In genomic region chr6:46015119-46015968, GRCh38 we compare ENCODE assay signal across 1 cellular context.
TF ChIP-seq lines count a peak whose summit lies in the region.

Gene CLIC5 (minus strand): TSS chr6:46015860. CDS start chr6:46015542, 318 bp downstream.

TF ChIP-seq in WTC11, 78 proteins besides CTCF, POLR2A, EP300 and RAD21 (continued from another document):
- TF ChIP-seq, protein P1, sequence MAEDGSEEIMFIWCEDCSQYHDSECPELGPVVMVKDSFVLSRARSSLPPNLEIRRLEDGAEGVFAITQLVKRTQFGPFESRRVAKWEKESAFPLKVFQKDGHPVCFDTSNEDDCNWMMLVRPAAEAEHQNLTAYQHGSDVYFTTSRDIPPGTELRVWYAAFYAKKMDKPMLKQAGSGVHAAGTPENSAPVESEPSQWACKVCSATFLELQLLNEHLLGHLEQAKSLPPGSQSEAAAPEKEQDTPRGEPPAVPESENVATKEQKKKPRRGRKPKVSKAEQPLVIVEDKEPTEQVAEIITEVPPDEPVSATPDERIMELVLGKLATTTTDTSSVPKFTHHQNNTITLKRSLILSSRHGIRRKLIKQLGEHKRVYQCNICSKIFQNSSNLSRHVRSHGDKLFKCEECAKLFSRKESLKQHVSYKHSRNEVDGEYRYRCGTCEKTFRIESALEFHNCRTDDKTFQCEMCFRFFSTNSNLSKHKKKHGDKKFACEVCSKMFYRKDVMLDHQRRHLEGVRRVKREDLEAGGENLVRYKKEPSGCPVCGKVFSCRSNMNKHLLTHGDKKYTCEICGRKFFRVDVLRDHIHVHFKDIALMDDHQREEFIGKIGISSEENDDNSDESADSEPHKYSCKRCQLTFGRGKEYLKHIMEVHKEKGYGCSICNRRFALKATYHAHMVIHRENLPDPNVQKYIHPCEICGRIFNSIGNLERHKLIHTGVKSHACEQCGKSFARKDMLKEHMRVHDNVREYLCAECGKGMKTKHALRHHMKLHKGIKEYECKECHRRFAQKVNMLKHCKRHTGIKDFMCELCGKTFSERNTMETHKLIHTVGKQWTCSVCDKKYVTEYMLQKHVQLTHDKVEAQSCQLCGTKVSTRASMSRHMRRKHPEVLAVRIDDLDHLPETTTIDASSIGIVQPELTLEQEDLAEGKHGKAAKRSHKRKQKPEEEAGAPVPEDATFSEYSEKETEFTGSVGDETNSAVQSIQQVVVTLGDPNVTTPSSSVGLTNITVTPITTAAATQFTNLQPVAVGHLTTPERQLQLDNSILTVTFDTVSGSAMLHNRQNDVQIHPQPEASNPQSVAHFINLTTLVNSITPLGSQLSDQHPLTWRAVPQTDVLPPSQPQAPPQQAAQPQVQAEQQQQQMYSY (CRISPR knock-in tag; IDR thresholded peaks at IDR 0.05), result peak; percentile 29; the same call in 1 of the 2 replicates
- TF ChIP-seq FOXK1 (CRISPR knock-in tag; IDR thresholded peaks at IDR 0.05) (no peak), NFATC4 (CRISPR knock-in tag; IDR thresholded peaks at IDR 0.05) (no peak), CREB1 (CRISPR knock-in tag; IDR thresholded peaks at IDR 0.05) (no peak)
- TF ChIP-seq, protein P2, sequence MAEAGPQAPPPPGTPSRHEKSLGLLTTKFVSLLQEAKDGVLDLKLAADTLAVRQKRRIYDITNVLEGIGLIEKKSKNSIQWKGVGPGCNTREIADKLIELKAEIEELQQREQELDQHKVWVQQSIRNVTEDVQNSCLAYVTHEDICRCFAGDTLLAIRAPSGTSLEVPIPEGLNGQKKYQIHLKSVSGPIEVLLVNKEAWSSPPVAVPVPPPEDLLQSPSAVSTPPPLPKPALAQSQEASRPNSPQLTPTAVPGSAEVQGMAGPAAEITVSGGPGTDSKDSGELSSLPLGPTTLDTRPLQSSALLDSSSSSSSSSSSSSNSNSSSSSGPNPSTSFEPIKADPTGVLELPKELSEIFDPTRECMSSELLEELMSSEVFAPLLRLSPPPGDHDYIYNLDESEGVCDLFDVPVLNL (CRISPR knock-in tag; IDR thresholded peaks at IDR 0.05; ENCODE audit: borderline replicate concordance, low read depth), result no peak
- TF ChIP-seq, protein P3, sequence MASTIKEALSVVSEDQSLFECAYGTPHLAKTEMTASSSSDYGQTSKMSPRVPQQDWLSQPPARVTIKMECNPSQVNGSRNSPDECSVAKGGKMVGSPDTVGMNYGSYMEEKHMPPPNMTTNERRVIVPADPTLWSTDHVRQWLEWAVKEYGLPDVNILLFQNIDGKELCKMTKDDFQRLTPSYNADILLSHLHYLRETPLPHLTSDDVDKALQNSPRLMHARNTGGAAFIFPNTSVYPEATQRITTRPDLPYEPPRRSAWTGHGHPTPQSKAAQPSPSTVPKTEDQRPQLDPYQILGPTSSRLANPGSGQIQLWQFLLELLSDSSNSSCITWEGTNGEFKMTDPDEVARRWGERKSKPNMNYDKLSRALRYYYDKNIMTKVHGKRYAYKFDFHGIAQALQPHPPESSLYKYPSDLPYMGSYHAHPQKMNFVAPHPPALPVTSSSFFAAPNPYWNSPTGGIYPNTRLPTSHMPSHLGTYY (CRISPR knock-in tag; IDR thresholded peaks at IDR 0.05), result no peak
